Comparison of ENCODE assay signal across 12 cellular contexts in the genomic region with DNA sequence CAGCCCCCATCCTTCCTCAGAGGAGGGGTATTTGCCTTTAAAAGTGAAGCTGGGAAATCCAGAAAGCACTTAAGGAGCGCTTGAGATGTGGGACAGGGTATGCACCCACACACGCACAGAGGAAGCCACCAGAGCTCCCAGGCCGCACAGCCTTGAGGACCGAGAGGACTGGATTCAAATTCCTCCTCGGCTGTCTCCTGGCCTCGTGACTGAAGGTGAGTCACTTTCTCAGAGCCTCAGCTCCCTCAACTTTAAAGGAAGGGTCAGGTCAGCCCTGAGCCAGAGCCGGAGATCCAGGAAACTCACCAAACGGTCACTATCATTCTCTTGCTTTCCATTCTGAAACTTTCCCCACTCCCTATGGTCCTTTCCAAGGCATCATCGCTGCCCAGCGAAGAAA. TPM values are rescaled to one million over a fixed set of nuclear protein-coding genes. Genes with fewer than 3 reads are reported as not detected.
DNase-seq lines count a peak whose midpoint lies in the region; ATAC-seq and TF ChIP-seq lines count a peak whose summit lies in the region.
"Had no signal": no experiment of that assay in that cellular context is flagged by ENCODE, and none has a peak within 500 bp of the region (broad histone marks: within the 10 kb centered on the region; RNA-seq: fewer than 3 reads in every experiment).

No MANE protein-coding gene starts in this region.

- H3K27ac ChIP-seq in iPS-20b (ENCODE audit: low read length) (no peak overlapping the region), suprapubic skin (peak overlapping the region; percentile 67)
- H3K27ac ChIP-seq: ascending aorta had no signal

- no peak for TF ChIP-seq EP300 in suprapubic skin (IDR thresholded peaks at IDR 0.05)

- TF ChIP-seq POLR2A in suprapubic skin (IDR thresholded peaks at IDR 0.05) = no peak

- 52% methylated on average over 10 of the region's 10 CpGs for WGBS in suprapubic skin

- peak overlapping the region; percentile 83 for H3K4me3 Mint-ChIP-seq in activated T-cell treated with anti-CD3 and anti-CD28 coated beads, Interleukin-2, amount 50 U/mL, for 4 hours
- H3K4me3 Mint-ChIP-seq: memory B cell had no signal

- no peaks in the 10 kb centered on the region for H3K27me3 Mint-ChIP-seq in activated T-cell treated with anti-CD3 and anti-CD28 coated beads, Interleukin-2, amount 50 U/mL, for 4 hours (ENCODE audit: low read depth)
- H3K27me3 Mint-ChIP-seq: memory B cell had no signal

- no peaks in the 10 kb centered on the region for H3K27me3 ChIP-seq in iPS-20b (ENCODE audit: insufficient read depth, low read length)
- H3K27me3 ChIP-seq in suprapubic skin = peaks cover 10% of the 10 kb centered on the region
- H3K27me3 ChIP-seq: ascending aorta had no signal

- H3K36me3 ChIP-seq in iPS-20b (ENCODE audit: insufficient read depth, low read depth, low read length) = no peaks in the 10 kb centered on the region
- no peaks in the 10 kb centered on the region for H3K36me3 ChIP-seq in suprapubic skin
- H3K36me3 ChIP-seq: ascending aorta had no signal

- H3K4me1 Mint-ChIP-seq in activated T-cell treated with anti-CD3 and anti-CD28 coated beads, Interleukin-2, amount 50 U/mL, for 4 hours (ENCODE audit: low read depth) = peaks cover 94% of the 10 kb centered on the region
- H3K4me1 Mint-ChIP-seq: memory B cell had no signal

- peaks cover 10% of the 10 kb centered on the region for H3K36me3 Mint-ChIP-seq in activated T-cell treated with anti-CD3 and anti-CD28 coated beads, Interleukin-2, amount 50 U/mL, for 4 hours (ENCODE audit: insufficient read depth)
- H3K36me3 Mint-ChIP-seq: memory B cell had no signal

- H3K9me3 Mint-ChIP-seq in activated T-cell treated with anti-CD3 and anti-CD28 coated beads, Interleukin-2, amount 50 U/mL, for 4 hours = no peaks in the 10 kb centered on the region

- peak; percentile 77 for DNase-seq in activated effector memory CD4-positive, alpha-beta T cell treated with anti-CD3 and anti-CD28 coated beads, Interleukin-2, amount 50 U/mL, for 16 hours
- no peak for DNase-seq in activated effector memory CD4-positive, alpha-beta T cell treated with Interleukin-2 at 50 U/mL for 16 hours
- DNase-seq in activated T-cell treated with anti-CD3 and anti-CD28 coated beads, Interleukin-2, amount 50 U/mL, for 4 hours = no peak
- DNase-seq in suprapubic skin (ENCODE audit: low spot score in 2 of 2) (no peak), C1 segment of cervical spinal cord (lab: John Stamatoyannopoulos, UW) (no peak), NCI-H82 treated with DMSO at 0.1 percent for 48 hours (lab: John Stamatoyannopoulos, UW; ENCODE audit: unreplicated experiment) (no peak)
- DNase-seq: NCI-H1930, RPMI8226 had no signal

- H3K4me3 ChIP-seq in iPS-20b (ENCODE audit: low read length) (peak overlapping the region; percentile 77; the same call in 1 of the 2 replicates), suprapubic skin (peak overlapping the region; percentile 14)
- H3K4me3 ChIP-seq: ascending aorta had no signal

- H3K9ac ChIP-seq in iPS-20b (ENCODE audit: low read depth, low read length) = peak overlapping the region; percentile 4; the same call in 1 of the 2 replicates

- H3K4me1 ChIP-seq in iPS-20b (ENCODE audit: insufficient read depth, low read length) (peaks cover 14% of the 10 kb centered on the region), suprapubic skin (peaks cover 71% of the 10 kb centered on the region)
- H3K4me1 ChIP-seq: ascending aorta had no signal

- no peaks in the 10 kb centered on the region for H3K9me3 ChIP-seq in iPS-20b (ENCODE audit: insufficient read depth, low read depth, low read length)
- no peaks in the 10 kb centered on the region for H3K9me3 ChIP-seq in suprapubic skin

- no peak for ATAC-seq in activated T-cell treated with anti-CD3 and anti-CD28 coated beads, Interleukin-2, amount 50 U/mL, for 4 hours
- ATAC-seq in HG03432 (IDR thresholded peaks at IDR 0.05; ENCODE audit: unreplicated experiment) = no peak

- TF ChIP-seq CTCF in suprapubic skin (IDR thresholded peaks at IDR 0.05) = no peak

RNA-seq across cellular contexts. Expression of a gene that starts 37.6 kb away (rescaled TPM):
- 10 to 100 TPM; 54.6 to 64.6 (median 62.4) TPM for total RNA-seq in activated T-cell treated with anti-CD3 and anti-CD28 coated beads, Interleukin-2, amount 50 U/mL, for 4 hours
- total RNA-seq in suprapubic skin = 10 to 100 TPM; 35.9 to 53.8 (median 47.5) TPM
